ENCODE assay signal across 24 cellular contexts in the genomic region with DNA sequence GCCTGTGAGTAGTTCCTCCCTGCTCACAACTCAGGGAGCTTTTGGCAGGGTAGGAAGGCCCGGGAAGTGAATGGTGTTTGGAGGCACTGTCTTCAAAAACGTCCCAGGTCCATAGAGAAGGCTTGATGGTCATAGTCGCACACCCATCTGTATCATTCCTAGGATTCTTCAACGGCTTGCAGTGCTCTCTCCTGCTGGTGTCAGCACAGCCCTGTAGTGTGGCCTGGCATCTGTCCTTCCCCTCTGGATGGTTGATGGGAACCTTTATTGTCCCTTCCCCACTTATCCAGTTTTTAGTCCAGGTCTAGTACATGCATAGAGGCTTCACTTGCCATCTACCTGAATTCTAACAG.
DNase-seq lines count a peak whose midpoint lies in the region; ATAC-seq, FAIRE-seq and TF ChIP-seq lines count a peak whose summit lies in the region.
"Had no signal": no experiment of that assay in that cellular context is flagged by ENCODE, and none has a peak within 500 bp of the region (broad histone marks: within the 10 kb centered on the region; RNA-seq: fewer than 3 reads in every experiment).

No MANE protein-coding gene starts in this region.

- H2BK15ac ChIP-seq in IMR-90 (ENCODE audit: low read depth, low read length) (peak overlapping the region; percentile 67; the same call in 1 of the 3 replicates), H1 (ENCODE audit: low read length) (no peak overlapping the region)

- ATAC-seq in IMR-90 (ENCODE audit: low read depth): no peak
- ATAC-seq in HG03460 (IDR thresholded peaks at IDR 0.05; ENCODE audit: unreplicated experiment): no peak

- H3K4me1 Mint-ChIP-seq in neural progenitor cell: peaks cover 53% of the 10 kb centered on the region
- H3K4me1 Mint-ChIP-seq in type B pancreatic cell (ENCODE audit: unreplicated experiment): peaks cover 37% of the 10 kb centered on the region

- H3K4me1 ChIP-seq in IMR-90 (ENCODE audit: control insufficient read depth, insufficient read depth, low read length) (peaks cover 4% of the 10 kb centered on the region), H1 (replicated peaks in 1 of 4; ENCODE audit: control insufficient read depth in 3 of 4, insufficient read depth in 4 of 4, low read length in 3 of 4) (peaks cover 4 to 16% (median 11%) of the 10 kb centered on the region in 4 experiments; a peak in 6 of 7 replicates), neural progenitor cell (peaks cover 44% of the 10 kb centered on the region)
- H3K4me1 ChIP-seq: BE2C had no signal

- H2BK20ac ChIP-seq in IMR-90 (ENCODE audit: low read depth, low read length) (no peak overlapping the region), H1 (ENCODE audit: low read length) (peak overlapping the region; percentile 86)

- no peaks in the 10 kb centered on the region for H3K23me2 ChIP-seq in H1 (ENCODE audit: low read depth, low read length)

- peak overlapping the region; percentile 7 for H2AFZ ChIP-seq in IMR-90 (replicated peaks; ENCODE audit: low read length, poor library complexity)
- H2AFZ ChIP-seq in H1 (ENCODE audit: low read length): no peak overlapping the region
- no peak overlapping the region for H2AFZ ChIP-seq in neural progenitor cell (replicated peaks)
- H2AFZ ChIP-seq: PC-9 had no signal

- H4K91ac ChIP-seq in IMR-90 (ENCODE audit: insufficient read depth, low read depth, low read length): peak overlapping the region; percentile 14; the same call in 1 of the 2 replicates
- H4K91ac ChIP-seq in H1 (replicated peaks; ENCODE audit: insufficient read length, low read length): no peak overlapping the region

- DNase-seq in IMR-90 (no peak), H1 (ENCODE audit: low read depth in 1 of 2, low spot score in 2 of 2) (no peak), neural progenitor cell (ENCODE audit: low spot score) (no peak), type B pancreatic cell (ENCODE audit: extremely low spot score, unreplicated experiment) (no peak), GF-D8 (lab: John Stamatoyannopoulos, UW) (no peak), NCI-H1930 (lab: John Stamatoyannopoulos, UW) (no peak)
- DNase-seq: BE2C; CD4-positive, CD25-positive, alpha-beta regulatory T cell; DMS79; GOT3; Kasumi-1; MG63; NCI-H1092; NCI-H1436; NCI-H187 treated with DMSO at 0.1 percent for 48 hours; NCI-H2227 treated with DMSO at 0.1 percent for 48 hours; NCI-H510A treated with DMSO at 0.1 percent for 48 hours; NCI-H748 treated with DMSO at 0.1 percent for 48 hours; PC-9; RPMI8226; SHP77 treated with DMSO at 0.1 percent for 48 hours had no signal

- no peaks in the 10 kb centered on the region for H3K9me3 Mint-ChIP-seq in neural progenitor cell
- no peaks in the 10 kb centered on the region for H3K9me3 Mint-ChIP-seq in type B pancreatic cell

- no peak for FAIRE-seq in H1 (lab: Jason Lieb, UNC)
- FAIRE-seq: GM12891 had no signal

- 0 out of 2 replicates have a peak overlapping the region, but pooled peaks have one; percentile 19 for H2AK5ac ChIP-seq in IMR-90 (ENCODE audit: low read depth, low read length)
- H2AK5ac ChIP-seq in H1 (ENCODE audit: low read depth, low read length): 0 out of 2 replicates have a peak overlapping the region, but pooled peaks have one; percentile 41

- H3K56ac ChIP-seq in IMR-90 (ENCODE audit: extremely low read depth, insufficient read depth, low read length): no peak overlapping the region
- no peak overlapping the region for H3K56ac ChIP-seq in H1 (replicated peaks; ENCODE audit: insufficient read length, low read depth, low read length)

- no peak for TF ChIP-seq EP300 in H1 (IDR thresholded peaks at IDR 0.05; ENCODE audit: borderline replicate concordance in 1 of 2, low read depth in 2 of 2, low read length in 2 of 2)

- H3K36me3 ChIP-seq in IMR-90 (ENCODE audit: control insufficient read depth, insufficient read depth, low read length) (no peaks in the 10 kb centered on the region; the same call in 1 of the 2 replicates), H1 (ENCODE audit: control insufficient read depth in 2 of 4, insufficient read depth in 4 of 4, low read length in 3 of 4) (no peaks in the 10 kb centered on the region), neural progenitor cell (no peaks in the 10 kb centered on the region)
- H3K36me3 ChIP-seq: BE2C, MG63 had no signal

- in situ Hi-C loops in IMR-90 (cut with MboI; ENCODE audit: low sequenced_read_pairs): no loop called here

- H3K27me3 Mint-ChIP-seq in neural progenitor cell (ENCODE audit: insufficient read depth, low read depth) (peaks cover 15% of the 10 kb centered on the region), type B pancreatic cell (no peaks in the 10 kb centered on the region)
- H3K27me3 Mint-ChIP-seq: CD4-positive, CD25-positive, alpha-beta regulatory T cell had no signal

- intact Hi-C loops in IMR-90 (cut with micrococcal nuclease): no loop called here

- H3K23ac ChIP-seq in IMR-90 (ENCODE audit: low read depth, low read length) (no peak overlapping the region), H1 (ENCODE audit: insufficient read length) (no peak overlapping the region)

- H3K9me3 ChIP-seq in IMR-90 (ENCODE audit: control insufficient read depth, insufficient read depth, low read length) (peaks cover 12% of the 10 kb centered on the region), H1 (ENCODE audit: insufficient read depth in 2 of 2, low read depth in 1 of 2, low read length in 1 of 2) (no peaks in the 10 kb centered on the region), neural progenitor cell (ENCODE audit: low read depth) (no peaks in the 10 kb centered on the region)
- H3K9me3 ChIP-seq: BE2C had no signal

- H3K79me1 ChIP-seq in IMR-90 (ENCODE audit: low read depth in 1 of 2, low read length in 2 of 2) (no peaks in the 10 kb centered on the region), H1 (ENCODE audit: low read depth, low read length) (no peaks in the 10 kb centered on the region; the same call in 1 of the 2 replicates)

- no peaks in the 10 kb centered on the region for H3K27me3 ChIP-seq in IMR-90 (ENCODE audit: control insufficient read depth, insufficient read depth, low read length)
- H3K27me3 ChIP-seq in H1 (replicated peaks in 1 of 4; ENCODE audit: control insufficient read depth in 3 of 4, extremely low read depth in 1 of 4, insufficient read depth in 3 of 4, low read length in 3 of 4): no peaks in the 10 kb centered on the region
- H3K27me3 ChIP-seq in neural progenitor cell: no peaks in the 10 kb centered on the region
- H3K27me3 ChIP-seq: BE2C, MG63 had no signal

- no peaks in the 10 kb centered on the region for H4K20me1 ChIP-seq in IMR-90 (ENCODE audit: insufficient read depth, low read length)
- H4K20me1 ChIP-seq in H1 (replicated peaks in 1 of 2; ENCODE audit: control insufficient read depth in 1 of 2, insufficient read depth in 2 of 2, low read length in 2 of 2): no peaks in the 10 kb centered on the region
- no peaks in the 10 kb centered on the region for H4K20me1 ChIP-seq in neural progenitor cell (ENCODE audit: low read depth)

- TF ChIP-seq POLR2A in IMR-90 (IDR thresholded peaks at IDR 0.05; ENCODE audit: low read depth, low read length) (no peak), H1 (IDR thresholded peaks at IDR 0.05; ENCODE audit: control extremely low read depth in 1 of 2, low read depth in 2 of 2, low read length in 2 of 2) (no peak)

- POLR2A ChIA-PET in IMR-90 (lab: Charles Lee; ENCODE audit: unreplicated experiment): no interaction called here
- POLR2A ChIA-PET in H1 (lab: Charles Lee; ENCODE audit: partially characterized antibody): no interaction called here

- BruUV-seq in IMR-90 (replicated peaks; lab: Mats Ljungman, UMichigan): no TSS peak

- no peak overlapping the region for H2AK9ac ChIP-seq in IMR-90 (replicated peaks; ENCODE audit: low read depth, low read length, poor library complexity)

- peak overlapping the region; percentile 89 for H2BK12ac ChIP-seq in H1 (ENCODE audit: low read depth, low read length)

- H2BK120ac ChIP-seq in IMR-90 (ENCODE audit: low read depth, low read length): no peak overlapping the region
- peak overlapping the region; percentile 16 for H2BK120ac ChIP-seq in H1 (replicated peaks; ENCODE audit: low read depth, low read length)

- H2BK5ac ChIP-seq in IMR-90 (ENCODE audit: low read depth, low read length, poor library complexity, severe bottlenecking) (no peak overlapping the region), H1 (ENCODE audit: low read depth, low read length) (peak overlapping the region; percentile 25; the same call in 1 of the 2 replicates)

- TF ChIP-seq RAD21 in IMR-90 (IDR thresholded peaks at IDR 0.05; ENCODE audit: low read length): no peak
- no peak for TF ChIP-seq RAD21 in H1 (IDR thresholded peaks at IDR 0.05 in 1 of 2, conservative IDR thresholded peaks at IDR 0.05 in 1 of 2; ENCODE audit: low read depth in 2 of 2, low read length in 2 of 2)

- no peak overlapping the region for H3K14ac ChIP-seq in IMR-90 (replicated peaks; ENCODE audit: low read depth, low read length)
- no peak overlapping the region for H3K14ac ChIP-seq in H1 (ENCODE audit: insufficient read length)

- no peak overlapping the region for H3K4me3 Mint-ChIP-seq in neural progenitor cell
- no peak overlapping the region for H3K4me3 Mint-ChIP-seq in type B pancreatic cell
- H3K4me3 Mint-ChIP-seq: CD4-positive, CD25-positive, alpha-beta regulatory T cell had no signal

- H3K79me2 ChIP-seq in H1 (ENCODE audit: control insufficient read depth in 1 of 2, insufficient read depth in 2 of 2, low read length in 2 of 2): no peaks in the 10 kb centered on the region
- no peaks in the 10 kb centered on the region for H3K79me2 ChIP-seq in neural progenitor cell (ENCODE audit: low read depth)

- H3K36me3 Mint-ChIP-seq in neural progenitor cell: peaks cover 4% of the 10 kb centered on the region
- peaks cover 9% of the 10 kb centered on the region for H3K36me3 Mint-ChIP-seq in type B pancreatic cell
- H3K36me3 Mint-ChIP-seq: CD4-positive, CD25-positive, alpha-beta regulatory T cell had no signal

- dilution Hi-C loops in IMR-90 (cut with HindIII; ENCODE audit: low sequenced_read_pairs, unreplicated experiment): no loop called here

- H4K5ac ChIP-seq in IMR-90 (ENCODE audit: low read depth, low read length) (no peak overlapping the region), H1 (ENCODE audit: insufficient read length, low read depth, low read length) (no peak overlapping the region)

- H3K4me3 ChIP-seq in IMR-90 (ENCODE audit: insufficient read depth, low read depth, low read length) (no peak overlapping the region), H1 (ENCODE audit: extremely low read depth in 1 of 4, insufficient read depth in 2 of 4, low read depth in 3 of 4, low read length in 4 of 4) (no peak overlapping the region), neural progenitor cell (no peak overlapping the region)
- H3K4me3 ChIP-seq: MG63, PC-9, SK-N-MC had no signal

- H3K9ac ChIP-seq in IMR-90 (ENCODE audit: low read depth, low read length) (no peak overlapping the region), H1 (replicated peaks in 1 of 4; ENCODE audit: extremely low read depth in 1 of 4, low read depth in 3 of 4, low read length in 3 of 4) (no peak overlapping the region), neural progenitor cell (no peak overlapping the region)

- WGBS in IMR-90 (ENCODE audit: extremely low coverage in 2 of 2, insufficient read length in 1 of 2), 2 experiments: 80% methylated on average over 1 of the region's 4 CpGs; no CpG with 5 or more reads in 1 of the 2 experiments
- WGBS in H1 (ENCODE audit: extremely low coverage in 1 of 2, insufficient coverage in 1 of 2, insufficient read length in 1 of 2, insufficient replicate concordance in 2 of 2, low coverage in 1 of 2, low lambda C conversion rate in 2 of 2, missing lambda C conversion rate in 1 of 2), 2 experiments: 83% methylated on average over 4 of the region's 4 CpGs; no CpG with 5 or more reads in 1 of the 2 experiments

- no peaks in the 10 kb centered on the region for H3K9me1 ChIP-seq in IMR-90 (ENCODE audit: insufficient read depth, low read length)

- no peak overlapping the region for H3K4me2 ChIP-seq in IMR-90 (ENCODE audit: low read depth, low read length)
- no peak overlapping the region for H3K4me2 ChIP-seq in H1 (ENCODE audit: insufficient read depth in 1 of 2, low read depth in 2 of 2, low read length in 2 of 2)
- no peak overlapping the region for H3K4me2 ChIP-seq in neural progenitor cell
- H3K4me2 ChIP-seq: PC-9 had no signal

- CTCF ChIA-PET in IMR-90 (lab: Yijun Ruan, JAX): interaction anchor here (0.6 to 1.0 kb wide), 2 partner anchors 11 to 27 kb away, joined by 3 to 4 read pairs; no protein-coding TSS in a partner anchor
- CTCF ChIA-PET in H1 (lab: Charles Lee; ENCODE audit: partially characterized antibody): interaction anchor here (1.6 kb wide), 1 partner anchor 27 kb away, joined by 3 read pairs; no protein-coding TSS in a partner anchor

- H3K18ac ChIP-seq in IMR-90 (ENCODE audit: low read depth, low read length): no peak overlapping the region
- H3K18ac ChIP-seq in H1 (ENCODE audit: extremely low read depth, low read length): 0 out of 2 replicates have a peak overlapping the region, but pooled peaks have one; percentile 40

- H3K27ac Mint-ChIP-seq in neural progenitor cell: peak overlapping the region; percentile 64
- peak overlapping the region; percentile 37 for H3K27ac Mint-ChIP-seq in type B pancreatic cell
- H3K27ac Mint-ChIP-seq: CD4-positive, CD25-positive, alpha-beta regulatory T cell had no signal

- H4K8ac ChIP-seq in IMR-90 (ENCODE audit: low read depth in 2 of 2, low read length in 2 of 2) (no peak overlapping the region), H1 (ENCODE audit: extremely low read depth, insufficient read depth, low read length) (no peak overlapping the region)

- H3K4ac ChIP-seq in IMR-90 (ENCODE audit: low read depth, low read length) (no peak overlapping the region), H1 (replicated peaks; ENCODE audit: insufficient read length, low read depth, low read length) (no peak overlapping the region)

- H3K27ac ChIP-seq in IMR-90 (ENCODE audit: insufficient read depth, low read length) (no peak overlapping the region), H1 (ENCODE audit: low read depth, low read length) (no peak overlapping the region), neural progenitor cell (no peak overlapping the region)
- H3K27ac ChIP-seq: PC-9, SK-N-MC had no signal

- H3F3A ChIP-seq in neural progenitor cell (ENCODE audit: low read depth): peaks cover 26% of the 10 kb centered on the region

- TF ChIP-seq CTCF in IMR-90 (conservative IDR thresholded peaks at IDR 0.05; ENCODE audit: low read depth, low read length) (no peak), H1 (IDR thresholded peaks at IDR 0.05; ENCODE audit: control extremely low read depth in 1 of 3, insufficient read depth in 1 of 3, low read depth in 1 of 3, low read length in 3 of 3) (no peak), neural progenitor cell (IDR thresholded peaks at IDR 0.05) (no peak), type B pancreatic cell (conservative IDR thresholded peaks at IDR 0.05) (no peak)
